Comparison of ENCODE assay signal across 9 cellular contexts in the genomic region with DNA sequence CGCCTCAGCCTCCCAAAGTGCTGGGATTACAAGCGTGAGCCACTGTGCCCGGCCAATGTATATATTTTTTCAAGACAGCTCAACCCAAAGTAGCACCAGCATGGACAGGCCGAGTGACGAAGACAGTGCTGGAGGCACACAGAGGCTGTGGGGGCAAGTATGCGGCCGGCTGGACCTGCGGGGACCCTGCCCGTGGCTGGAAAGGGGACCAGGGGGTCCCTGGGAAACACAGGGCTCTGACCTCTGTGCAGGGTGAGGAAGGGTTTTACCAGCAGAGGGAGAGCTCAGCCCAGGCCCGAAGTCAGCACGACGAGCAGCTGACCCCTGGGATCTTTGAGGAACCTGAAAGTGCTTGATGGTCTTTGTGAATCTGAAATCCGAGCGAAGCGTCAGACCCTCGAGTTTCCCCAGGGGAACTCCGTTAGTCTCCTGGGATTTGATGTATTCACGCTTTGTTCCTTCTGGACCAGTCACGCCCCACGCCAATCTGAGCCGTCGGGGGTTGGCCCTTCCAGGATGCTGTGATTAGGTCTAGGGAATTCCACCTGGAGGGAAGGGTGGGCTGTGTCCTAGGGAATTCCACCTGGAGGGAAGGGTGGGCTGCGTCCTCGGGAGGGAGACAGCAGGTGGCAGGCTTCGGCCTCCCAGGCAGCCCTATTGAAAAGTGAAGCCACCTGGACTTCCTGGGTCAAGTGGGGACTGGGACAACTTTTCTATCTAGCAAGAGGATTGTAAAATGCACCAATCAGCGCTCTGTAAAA.
"Had no signal": no experiment of that assay in that cellular context is flagged by ENCODE, and none has a peak within 500 bp of the region (broad histone marks: within the 10 kb centered on the region; RNA-seq: fewer than 3 reads in every experiment).

No MANE protein-coding gene starts in this region.

- H3K36me3 Mint-ChIP-seq: activated CD4-positive, alpha-beta memory T cell treated with anti-CD3 and anti-CD28 coated beads for 36 hours; activated naive CD8-positive, alpha-beta T cell; naive thymus-derived CD8-positive, alpha-beta T cell had no signal

- DNase-seq: activated CD8-positive, alpha-beta memory T cell treated with anti-CD3 and anti-CD28 coated beads, Interleukin-2, amount 10 ng/mL, durations not matched to agents 7 days and 5 days; activated effector memory CD4-positive, alpha-beta T cell treated with anti-CD3 and anti-CD28 coated beads, Interleukin-2, amount 50 U/mL, for 16 hours; body of pancreas; esophagus squamous epithelium; T1000 had no signal

- H3K27me3 Mint-ChIP-seq: activated CD4-positive, alpha-beta memory T cell treated with anti-CD3 and anti-CD28 coated beads for 36 hours; activated CD4-positive, alpha-beta T cell treated with anti-CD3 and anti-CD28 coated beads for 36 hours; activated CD8-positive, alpha-beta memory T cell treated with anti-CD3 and anti-CD28 coated beads, Interleukin-2, amount 10 ng/mL, durations not matched to agents 7 days and 5 days; activated naive CD8-positive, alpha-beta T cell; naive thymus-derived CD8-positive, alpha-beta T cell had no signal

- H3K9me3 Mint-ChIP-seq: activated CD4-positive, alpha-beta memory T cell treated with anti-CD3 and anti-CD28 coated beads for 36 hours; naive thymus-derived CD8-positive, alpha-beta T cell had no signal
